22 cellular contexts compared by ENCODE assay signal in genomic region chr20:61123751-61124368, GRCh38.
DNase-seq lines count a peak whose midpoint lies in the region; ATAC-seq, FAIRE-seq and TF ChIP-seq lines count a peak whose summit lies in the region.
"Had no signal": no experiment of that assay in that cellular context is flagged by ENCODE, and none has a peak within 500 bp of the region (broad histone marks: within the 10 kb centered on the region; RNA-seq: fewer than 3 reads in every experiment).

No MANE protein-coding gene starts in this region.

- no peak overlapping the region for H3K4ac ChIP-seq in neuronal stem cell (ENCODE audit: low read length)

- H2BK5ac ChIP-seq in neuronal stem cell (ENCODE audit: low read length): no peak overlapping the region

- CTCF ChIA-PET in A549 (lab: Yijun Ruan, JAX): interaction anchor here (0.6 to 2.3 kb wide), 4 partner anchors 44 to 106 kb away, joined by 3 to 11 read pairs (median 3); no protein-coding TSS in a partner anchor

- 91% methylated on average over 9 of the region's 16 CpGs for WGBS in A549 (ENCODE audit: missing lambda C conversion rate)
- WGBS in neuronal stem cell (ENCODE audit: extremely low coverage in 2 of 2, insufficient read length in 2 of 2, insufficient replicate concordance in 1 of 2), 2 donors: no CpG with 5 or more reads among the region's 16 CpGs

- ATAC-seq in activated naive CD8-positive, alpha-beta T cell treated with anti-CD3 and anti-CD28 coated beads, Interleukin-2, amount 50 U/mL, for 24 hours: no peak
- ATAC-seq in A549 (no peak), RWPE2 (ENCODE audit: low read depth) (no peak)
- ATAC-seq: CD8-positive, alpha-beta T cell; GM12878 had no signal

- no peak overlapping the region for H3K4me3 Mint-ChIP-seq in activated naive CD8-positive, alpha-beta T cell treated with anti-CD3 and anti-CD28 coated beads, Interleukin-2, amount 50 U/mL, for 24 hours
- H3K4me3 Mint-ChIP-seq in activated naive CD8-positive, alpha-beta T cell treated with anti-CD3 and anti-CD28 coated beads for 36 hours: no peak overlapping the region
- H3K4me3 Mint-ChIP-seq: CD4-positive, CD25-positive, alpha-beta regulatory T cell; CD8-positive, alpha-beta T cell; HFFc6 had no signal

- H2BK120ac ChIP-seq in neuronal stem cell (ENCODE audit: low read depth, low read length): peak overlapping the region; percentile 39

- H3K27me3 Mint-ChIP-seq in activated naive CD8-positive, alpha-beta T cell treated with anti-CD3 and anti-CD28 coated beads, Interleukin-2, amount 50 U/mL, for 24 hours: no peaks in the 10 kb centered on the region
- peaks cover 12% of the 10 kb centered on the region for H3K27me3 Mint-ChIP-seq in activated naive CD8-positive, alpha-beta T cell treated with anti-CD3 and anti-CD28 coated beads for 36 hours
- H3K27me3 Mint-ChIP-seq: CD4-positive, CD25-positive, alpha-beta regulatory T cell had no signal

- TF ChIP-seq CTCF in A549 (IDR thresholded peaks at IDR 0.05): no peak
- no peak for TF ChIP-seq CTCF in RWPE2 (IDR thresholded peaks at IDR 0.05; ENCODE audit: poor library complexity, severe bottlenecking)

- no peak overlapping the region for H3K14ac ChIP-seq in neuronal stem cell (ENCODE audit: low read length)

- H3K4me3 ChIP-seq in A549: no peak overlapping the region
- H3K4me3 ChIP-seq in RWPE2 (ENCODE audit: severe bottlenecking): no peak overlapping the region
- H3K4me3 ChIP-seq in neuronal stem cell (ENCODE audit: low read length in 2 of 2): no peak overlapping the region
- H3K4me3 ChIP-seq: GM12878, HAP-1 had no signal

- H2BK15ac ChIP-seq in neuronal stem cell (ENCODE audit: low read length): no peak overlapping the region

- H3K4me2 ChIP-seq in A549: no peak overlapping the region
- H3K4me2 ChIP-seq in neuronal stem cell (ENCODE audit: insufficient read depth, low read length, poor library complexity, severe bottlenecking): no peak overlapping the region

- no peak overlapping the region for H3K23ac ChIP-seq in neuronal stem cell (ENCODE audit: low read depth, low read length, poor library complexity)

- no peak overlapping the region for H4K91ac ChIP-seq in neuronal stem cell (ENCODE audit: low read depth, low read length, poor library complexity)

- no peaks in the 10 kb centered on the region for H3K9me3 Mint-ChIP-seq in activated naive CD8-positive, alpha-beta T cell treated with anti-CD3 and anti-CD28 coated beads, Interleukin-2, amount 50 U/mL, for 24 hours
- no peaks in the 10 kb centered on the region for H3K9me3 Mint-ChIP-seq in activated naive CD8-positive, alpha-beta T cell treated with anti-CD3 and anti-CD28 coated beads for 36 hours
- H3K9me3 Mint-ChIP-seq: CD4-positive, CD25-positive, alpha-beta regulatory T cell; CD8-positive, alpha-beta T cell; HFFc6 had no signal

- H3K27ac ChIP-seq in A549: peak overlapping the region; percentile 10 to 64; a peak in 4 of 6 replicates
- H3K27ac ChIP-seq in RWPE2 (ENCODE audit: poor library complexity, severe bottlenecking): no peak overlapping the region
- H3K27ac ChIP-seq in neuronal stem cell (replicated peaks; ENCODE audit: low read length): no peak overlapping the region
- H3K27ac ChIP-seq: C4-2B had no signal

- no peak for FAIRE-seq in A549 (lab: Jason Lieb, UNC)
- FAIRE-seq: G401.6, GM12878, GM18507, H54 had no signal

- no peaks in the 10 kb centered on the region for H3K79me1 ChIP-seq in neuronal stem cell (ENCODE audit: low read depth, low read length)

- peak overlapping the region; percentile 28 for H3K18ac ChIP-seq in neuronal stem cell (ENCODE audit: low read length)

- H3K4me1 ChIP-seq in A549: peaks cover 43% of the 10 kb centered on the region
- peaks cover 22% of the 10 kb centered on the region for H3K4me1 ChIP-seq in RWPE2 (ENCODE audit: insufficient read depth, poor library complexity, severe bottlenecking)
- peaks cover 0 to 4% of the 10 kb centered on the region in 2 donors for H3K4me1 ChIP-seq in neuronal stem cell (ENCODE audit: control insufficient read depth in 2 of 2, insufficient read depth in 1 of 2, low read depth in 1 of 2, low read length in 2 of 2)
- H3K4me1 ChIP-seq: Caco-2, HAP-1 had no signal

- H3K4me1 Mint-ChIP-seq in activated naive CD8-positive, alpha-beta T cell treated with anti-CD3 and anti-CD28 coated beads, Interleukin-2, amount 50 U/mL, for 24 hours: peaks cover 4% of the 10 kb centered on the region
- peaks cover 10% of the 10 kb centered on the region for H3K4me1 Mint-ChIP-seq in activated naive CD8-positive, alpha-beta T cell treated with anti-CD3 and anti-CD28 coated beads for 36 hours

- H3K27ac Mint-ChIP-seq in activated naive CD8-positive, alpha-beta T cell treated with anti-CD3 and anti-CD28 coated beads, Interleukin-2, amount 50 U/mL, for 24 hours: peak overlapping the region; percentile 42
- no peak overlapping the region for H3K27ac Mint-ChIP-seq in activated naive CD8-positive, alpha-beta T cell treated with anti-CD3 and anti-CD28 coated beads for 36 hours
- H3K27ac Mint-ChIP-seq: CD4-positive, CD25-positive, alpha-beta regulatory T cell; CD8-positive, alpha-beta T cell; HFFc6 had no signal

- H3K36me3 ChIP-seq in RWPE2 (ENCODE audit: low read depth): no peaks in the 10 kb centered on the region
- no peaks in the 10 kb centered on the region for H3K36me3 ChIP-seq in neuronal stem cell (replicated peaks in 1 of 2; ENCODE audit: control insufficient read depth in 2 of 2, insufficient read depth in 2 of 2, low read length in 2 of 2)
- H3K36me3 ChIP-seq: HAP-1 had no signal

- H3K36me3 Mint-ChIP-seq in activated naive CD8-positive, alpha-beta T cell treated with anti-CD3 and anti-CD28 coated beads, Interleukin-2, amount 50 U/mL, for 24 hours (ENCODE audit: low read depth): no peaks in the 10 kb centered on the region
- H3K36me3 Mint-ChIP-seq in activated naive CD8-positive, alpha-beta T cell treated with anti-CD3 and anti-CD28 coated beads for 36 hours: no peaks in the 10 kb centered on the region
- H3K36me3 Mint-ChIP-seq: CD4-positive, CD25-positive, alpha-beta regulatory T cell; CD8-positive, alpha-beta T cell had no signal

- H2AFZ ChIP-seq in neuronal stem cell (ENCODE audit: low read length): no peak overlapping the region

- H2BK12ac ChIP-seq in neuronal stem cell (ENCODE audit: low read length): no peak overlapping the region

- H3K27me3 ChIP-seq in RWPE2 (ENCODE audit: insufficient read depth, poor library complexity, severe bottlenecking): no peaks in the 10 kb centered on the region
- H3K27me3 ChIP-seq in neuronal stem cell (ENCODE audit: control insufficient read depth in 3 of 3, insufficient read depth in 3 of 3, low read depth in 1 of 3, low read length in 3 of 3): peaks cover 0 to 11% (median 2%) of the 10 kb centered on the region in 3 experiments

- TF ChIP-seq POLR2A in A549 (IDR thresholded peaks at IDR 0.05; ENCODE audit: low read length): no peak

- TF ChIP-seq RAD21 in A549 (conservative IDR thresholded peaks at IDR 0.05 in 1 of 2, IDR thresholded peaks at IDR 0.05 in 1 of 2): no peak

- H3K9me3 ChIP-seq in A549: no peaks in the 10 kb centered on the region
- H3K9me3 ChIP-seq in RWPE2 (ENCODE audit: severe bottlenecking): no peaks in the 10 kb centered on the region
- H3K9me3 ChIP-seq in neuronal stem cell (replicated peaks in 1 of 2; ENCODE audit: control insufficient read depth in 2 of 2, insufficient read depth in 1 of 2, low read depth in 1 of 2, low read length in 2 of 2): no peaks in the 10 kb centered on the region
- H3K9me3 ChIP-seq: Caco-2, HAP-1 had no signal

- no peak overlapping the region for H3K9ac ChIP-seq in neuronal stem cell (ENCODE audit: low read depth, low read length, poor library complexity)

- DNase-seq in activated naive CD8-positive, alpha-beta T cell treated with anti-CD3 and anti-CD28 coated beads, Interleukin-2, amount 50 U/mL, for 24 hours: no peak
- no peak for DNase-seq in activated naive CD8-positive, alpha-beta T cell treated with anti-CD3 and anti-CD28 coated beads for 36 hours
- DNase-seq in A549 (ENCODE audit: low read depth in 1 of 2, low spot score in 1 of 2): no peak
- peak; percentile 83 for DNase-seq in RWPE2 (ENCODE audit: low spot score)
- DNase-seq in neuronal stem cell (ENCODE audit: low spot score): no peak
- DNase-seq in activated CD8-positive, alpha-beta memory T cell treated with anti-CD3 and anti-CD28 coated beads for 24 hours: no peak
- DNase-seq in retina: no peak
- no peak for DNase-seq in germinal center (ENCODE audit: low spot score)
- DNase-seq: 8988T; Caco-2; CD4-positive, CD25-positive, alpha-beta regulatory T cell; CD8-positive, alpha-beta T cell; DMS153; DND-41; GOT3; HFFc6 had no signal

- no peak overlapping the region for H4K8ac ChIP-seq in neuronal stem cell (ENCODE audit: low read depth, low read length)

- no peak overlapping the region for H2AK5ac ChIP-seq in neuronal stem cell (ENCODE audit: low read depth, low read length)

- no peak for TF ChIP-seq EP300 in A549 (IDR thresholded peaks at IDR 0.05)

- POLR2A ChIA-PET in A549 (lab: Yijun Ruan, JAX): no interaction called here

TF ChIP-seq in A549, 52 proteins besides CTCF, POLR2A, EP300 and RAD21 (continues in another document):
- TF ChIP-seq FOSL2 (IDR thresholded peaks at IDR 0.05) (no peak), FOSL2 (CRISPR knock-in tag; IDR thresholded peaks at IDR 0.05) (no peak), ZC3H11A (IDR thresholded peaks at IDR 0.05) (no peak), MYC (IDR thresholded peaks at IDR 0.05; ENCODE audit: borderline replicate concordance, low read length) (no peak), HEYL (CRISPR knock-in tag; IDR thresholded peaks at IDR 0.05) (no peak), KDM1A (IDR thresholded peaks at IDR 0.05; ENCODE audit: low read depth) (no peak), HES2 (IDR thresholded peaks at IDR 0.05) (no peak), GATA3 (IDR thresholded peaks at IDR 0.05; ENCODE audit: borderline replicate concordance) (no peak), RCOR1 (IDR thresholded peaks at IDR 0.05; ENCODE audit: low read depth, low read length) (no peak), HDAC2 (IDR thresholded peaks at IDR 0.05) (no peak), MAX (IDR thresholded peaks at IDR 0.05) (no peak), FOXS1 (CRISPR knock-in tag; IDR thresholded peaks at IDR 0.05) (no peak), EHF (CRISPR knock-in tag; IDR thresholded peaks at IDR 0.05) (no peak), SREBF2 (IDR thresholded peaks at IDR 0.05) (no peak), ZNF302 (CRISPR knock-in tag; IDR thresholded peaks at IDR 0.05) (no peak), ZFP36 (IDR thresholded peaks at IDR 0.05; ENCODE audit: borderline replicate concordance, partially characterized antibody) (no peak), FOSB (CRISPR knock-in tag; IDR thresholded peaks at IDR 0.05) (no peak), RFX5 (IDR thresholded peaks at IDR 0.05) (no peak), CEBPB (IDR thresholded peaks at IDR 0.05) (no peak)

Comparison
In these comparisons a context has a peak if more than half of its experiments do, and no peak if none do; other contexts are left out.
1. H3K27ac ChIP-seq: peak in A549 (2 of 2); none in RWPE2 (single experiment) and neuronal stem cell (single experiment).